ENCODE assay signal across 24 cellular contexts in the genomic region with DNA sequence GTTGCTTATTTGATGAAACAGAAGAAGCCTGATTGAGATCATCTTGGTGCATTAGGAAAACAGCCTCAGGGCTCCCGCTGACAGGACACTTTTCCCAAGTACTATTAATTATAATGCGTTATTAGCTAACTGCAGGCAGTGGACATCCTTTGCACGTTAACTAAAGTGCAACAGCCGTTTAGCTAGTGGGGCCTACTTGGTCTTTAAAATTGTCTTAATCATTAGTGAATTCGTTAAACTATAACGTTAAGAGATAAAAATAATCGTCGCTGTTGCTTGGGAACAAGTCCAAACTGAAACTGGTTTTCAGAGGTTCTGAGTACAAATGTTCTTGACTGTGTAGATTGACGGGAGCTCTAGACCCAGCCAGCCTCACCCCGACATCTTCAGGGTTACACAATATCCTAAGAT. TPM values are rescaled to one million over a fixed set of nuclear protein-coding genes. Genes with fewer than 3 reads are reported as not detected.
DNase-seq lines count a peak whose midpoint lies in the region; ATAC-seq, FAIRE-seq and TF ChIP-seq lines count a peak whose summit lies in the region.
"Had no signal": no experiment of that assay in that cellular context is flagged by ENCODE, and none has a peak within 500 bp of the region (broad histone marks: within the 10 kb centered on the region; RNA-seq: fewer than 3 reads in every experiment).

No MANE protein-coding gene starts in this region.

- H3K36me3 ChIP-seq in kidney epithelial cell (ENCODE audit: control insufficient read depth, insufficient read depth, low read length), result no peaks in the 10 kb centered on the region
- H3K36me3 ChIP-seq: Peyer's patch, upper lobe of left lung had no signal

- no peak for FAIRE-seq in RCC 7860 (lab: Jason Lieb, UNC)

- no peak overlapping the region for H3K4me3 ChIP-seq in kidney epithelial cell (ENCODE audit: low read depth, low read length)
- H3K4me3 ChIP-seq: mucosa of descending colon, Peyer's patch, upper lobe of left lung had no signal

- H3K9me3 Mint-ChIP-seq in HFFc6, result no peaks in the 10 kb centered on the region
- H3K9me3 Mint-ChIP-seq in CD4-positive, alpha-beta T cell, result no peaks in the 10 kb centered on the region

- H3K4me3 Mint-ChIP-seq in HFFc6, result no peak overlapping the region
- H3K4me3 Mint-ChIP-seq in CD4-positive, alpha-beta T cell, result no peak overlapping the region
- H3K4me3 Mint-ChIP-seq: neural crest cell had no signal

- no peaks in the 10 kb centered on the region; the same call in 1 of the 2 replicates for H3K4me1 Mint-ChIP-seq in HFFc6 (ENCODE audit: low read depth)
- H3K4me1 Mint-ChIP-seq in CD4-positive, alpha-beta T cell (ENCODE audit: low read depth), result no peaks in the 10 kb centered on the region
- H3K4me1 Mint-ChIP-seq: neural crest cell had no signal

- CTCF ChIA-PET in CD4-positive, alpha-beta T cell (lab: Charles Lee), result no interaction called here

- DNase-seq in ACHN, result peak; percentile 63
- DNase-seq in RCC 7860 (ENCODE audit: low spot score), result peak; percentile 56
- DNase-seq in kidney epithelial cell (ENCODE audit: low read depth), result peak; percentile 16
- no peak for DNase-seq in mesenteric fat pad (ENCODE audit: low spot score)
- no peak for DNase-seq in HFFc6
- no peak for DNase-seq in CD4-positive, alpha-beta T cell
- no peak for DNase-seq in NCI-H1092 treated with DMSO at 0.1 percent for 48 hours (lab: John Stamatoyannopoulos, UW)
- DNase-seq: activated effector memory CD4-positive, alpha-beta T cell treated with Interleukin-2 at 50 U/mL for 16 hours; C1 segment of cervical spinal cord; effector CD4-positive, alpha-beta T cell; GDM1; left ventricle myocardium superior; mucosa of descending colon; NCI-H2081; posterior cingulate gyrus; upper lobe of left lung had no signal

- no peaks in the 10 kb centered on the region for H3K9me3 ChIP-seq in CD4-positive, alpha-beta T cell (ENCODE audit: control insufficient read depth, low read length)
- H3K9me3 ChIP-seq: mucosa of descending colon, Peyer's patch, upper lobe of left lung had no signal

- ATAC-seq in GM18909 (IDR thresholded peaks at IDR 0.05; ENCODE audit: poor library complexity, unreplicated experiment), result peak; percentile 34
- ATAC-seq in CD4-positive, alpha-beta T cell (ENCODE audit: poor library complexity), result no peak
- ATAC-seq: HCT116, left ventricle myocardium superior, mucosa of descending colon had no signal

- intact Hi-C loops in CD4-positive, alpha-beta T cell (cut with DNase I, micrococcal nuclease), result no loop called here

- no peak for TF ChIP-seq CTCF in kidney epithelial cell (IDR thresholded peaks at IDR 0.05; ENCODE audit: insufficient read depth, low read length, poor library complexity, severe bottlenecking)
- no peak for TF ChIP-seq CTCF in HFFc6 (IDR thresholded peaks at IDR 0.05)
- no peak for TF ChIP-seq CTCF in CD4-positive, alpha-beta T cell (IDR thresholded peaks at IDR 0.05)

- in situ Hi-C loops in ACHN (cut with HindIII; ENCODE audit: low pct_ligation_motif_present, low pct_unique_long_range_greater_than_20kb, low sequenced_read_pairs), result no loop called here

- peaks cover 8% of the 10 kb centered on the region; the same call in 1 of the 2 replicates for H3K36me3 Mint-ChIP-seq in HFFc6 (ENCODE audit: low read depth)
- no peaks in the 10 kb centered on the region for H3K36me3 Mint-ChIP-seq in CD4-positive, alpha-beta T cell (ENCODE audit: low read depth)

- peaks cover 11% of the 10 kb centered on the region for H3K27me3 Mint-ChIP-seq in HFFc6 (ENCODE audit: insufficient read depth)
- peaks cover 27% of the 10 kb centered on the region for H3K27me3 Mint-ChIP-seq in CD4-positive, alpha-beta T cell

- no peak overlapping the region for H3K27ac Mint-ChIP-seq in HFFc6
- H3K27ac Mint-ChIP-seq in CD4-positive, alpha-beta T cell, result no peak overlapping the region

- POLR2A ChIA-PET in CD4-positive, alpha-beta T cell (lab: Charles Lee), result no interaction called here

- H3K27me3 ChIP-seq in kidney epithelial cell (ENCODE audit: control insufficient read depth, insufficient read depth, low read length), result no peaks in the 10 kb centered on the region
- H3K27me3 ChIP-seq in CD4-positive, alpha-beta T cell (ENCODE audit: control insufficient read depth, insufficient read depth, low read length), result peaks cover 3% of the 10 kb centered on the region
- H3K27me3 ChIP-seq: Peyer's patch, upper lobe of left lung had no signal

- no peak overlapping the region for H3K27ac ChIP-seq in CD4-positive, alpha-beta T cell (ENCODE audit: low read depth, low read length)
- H3K27ac ChIP-seq: upper lobe of left lung had no signal

RNA-seq across cellular contexts. Expression of a gene that starts 48.2 kb away (rescaled TPM):
- not detected in 2 replicates for total RNA-seq in kidney epithelial cell
- 0.26 TPM for total RNA-seq in mesenteric fat pad
- not detected for total RNA-seq in HFFc6 (2021; fragmentation: NEBNext Ultra II Directional; extraction: Animal tissue kit (Norgen Biotek cat#: 25700))
- total RNA-seq in CD4-positive, alpha-beta T cell, result not detected
- total RNA-seq: cerebellum, fibroblast of lung, left ventricle myocardium superior, mucosa of descending colon, NCI-H460, neural crest cell, subcutaneous adipose tissue had no signal

Comparison
In these comparisons a context has a peak if more than half of its experiments do, and no peak if none do; other contexts are left out.
1. DNase-seq: peak in ACHN (single experiment), RCC 7860 (single experiment) and kidney epithelial cell (single experiment); none in mesenteric fat pad (single experiment), HFFc6 (single experiment), CD4-positive, alpha-beta T cell (0 of 10) and NCI-H1092 treated with DMSO at 0.1 percent for 48 hours (single experiment).